Comparison of ENCODE assay signal across 8 cellular contexts in genomic region chr16:87765776-87766484, GRCh38. TPM values are rescaled to one million over a fixed set of nuclear protein-coding genes. Genes with fewer than 3 reads are reported as not detected.
DNase-seq lines count a peak whose midpoint lies in the region; ATAC-seq, FAIRE-seq and TF ChIP-seq lines count a peak whose summit lies in the region.

KLHDC4 (minus strand) TSS chr16:87765986; CDS start chr16:87765890, 96 bp downstream.

- peak; percentile 80 to 85 for TF ChIP-seq POLR2A in HepG2 (IDR thresholded peaks at IDR 0.05; ENCODE audit: insufficient read depth in 1 of 2, low read depth in 2 of 2, low read length in 2 of 2)

- in situ Hi-C loops in HepG2 (cut with HindIII; ENCODE audit: extremely low pct_ligation_motif_present, low pct_unique_long_range_greater_than_20kb), result loop anchor here (5.0 kb wide), 1 partner anchor 179 kb away; no protein-coding TSS in a partner anchor

- POLR2A ChIA-PET in HepG2 (lab: Yijun Ruan, JAX), result interaction anchor here (0.8 to 3.0 kb wide), 23 partner anchors 9 to 804 kb away, joined by 3 to 25 read pairs (median 4); partner anchors contain the start of genes BANP, CA5A, SLC7A5 and ZC3H18

- H3K36me3 ChIP-seq in ACC112 (ENCODE audit: insufficient read depth, low read length), result no peaks in the 10 kb centered on the region
- H3K36me3 ChIP-seq in HepG2 (replicated peaks in 1 of 2; ENCODE audit: control insufficient read depth in 1 of 2, insufficient read depth in 2 of 2, low read length in 2 of 2), result peaks cover 10 to 33% of the 10 kb centered on the region in 2 experiments

- 1% methylated on average over 60 of the region's 60 CpGs for WGBS in HepG2 (ENCODE audit: low lambda C conversion rate)

- H4K20me1 ChIP-seq in HepG2 (ENCODE audit: insufficient read depth, low read length), result no peaks in the 10 kb centered on the region

- CTCF ChIA-PET in HepG2 (lab: Yijun Ruan, JAX; ENCODE audit: low intra/inter-chr PET ratio, low total read pairs), result no interaction called here

- no peak for FAIRE-seq in HepG2 (lab: Jason Lieb, UNC)

- TF ChIP-seq EP300 in HepG2 (IDR thresholded peaks at IDR 0.05; ENCODE audit: low read depth in 2 of 2, low read length in 2 of 2), result peak in 1 of 2 experiments; percentile 29; a peak in 2 of 4 replicates
- no peak for TF ChIP-seq EP300 in HepG2 (CRISPR knock-in tag; IDR thresholded peaks at IDR 0.05; ENCODE audit: borderline replicate concordance)

- H3K27ac ChIP-seq in ACC112 (ENCODE audit: low read depth, low read length), result peak within 1 kb of the TSS; percentile 62; the same call in 1 of the 2 replicates
- peak within 1 kb of the TSS; percentile 79 for H3K27ac ChIP-seq in HepG2 (ENCODE audit: extremely low read length, insufficient read depth, low read length)

- peak within 1 kb of the TSS; percentile 89 for H3K4me3 ChIP-seq in ACC112 (ENCODE audit: low read depth, low read length)
- H3K4me3 ChIP-seq in HepG2 (replicated peaks in 1 of 3; ENCODE audit: insufficient read depth in 1 of 3, low read depth in 2 of 3, low read length in 3 of 3), result peak within 1 kb of the TSS; percentile 87 to 97 (median 94)

- H2AFZ ChIP-seq in ACC112 (ENCODE audit: low read length, unreplicated experiment), result peak within 1 kb of the TSS; percentile 91
- H2AFZ ChIP-seq in HepG2 (ENCODE audit: low read length), result no peak within 1 kb of the TSS

- H3K4me1 ChIP-seq in ACC112 (ENCODE audit: control insufficient read depth, insufficient read depth, low read length, unreplicated experiment) (no peaks in the 10 kb centered on the region), HepG2 (ENCODE audit: insufficient read depth, low read length) (peaks cover 45% of the 10 kb centered on the region)

- no peaks in the 10 kb centered on the region for H3K9me3 ChIP-seq in HepG2 (ENCODE audit: low read length)

- no peak for TF ChIP-seq RAD21 in HepG2 (CRISPR knock-in tag; IDR thresholded peaks at IDR 0.05)

- BruUV-seq in HepG2 (replicated peaks; lab: Mats Ljungman, UMichigan), result TSS peak; percentile 92

- DNase-seq in NCI-H69 (lab: John Stamatoyannopoulos, UW) (peak; percentile 82), dermis blood vessel endothelial cell (peak; percentile 91), HepG2 (ENCODE audit: low spot score) (peak; percentile 78)
- peak; percentile 87 to 88 for DNase-seq in activated CD4-positive, alpha-beta T cell treated with anti-CD3 and anti-CD28 coated beads, Interleukin-2, amount 50 U/mL, for 4 hours
- peak; percentile 84 to 88 for DNase-seq in stimulated activated CD4-positive, alpha-beta T cell treated with anti-CD3 and anti-CD28 coated beads, Interleukin-2, amount 100 ng/mL, for 48 hours

- ATAC-seq in GM18861 (IDR thresholded peaks at IDR 0.05; ENCODE audit: unreplicated experiment) (peak; percentile 74), HG03108 (IDR thresholded peaks at IDR 0.05; ENCODE audit: unreplicated experiment) (peak; percentile 68), HepG2 (peak; percentile 90)

- peak; percentile 17; the same call in 1 of the 2 replicates for TF ChIP-seq CTCF in HepG2 (CRISPR knock-in tag; IDR thresholded peaks at IDR 0.05)

- H3K27me3 ChIP-seq in ACC112 (ENCODE audit: insufficient read depth, low read length), result no peaks in the 10 kb centered on the region
- H3K27me3 ChIP-seq in HepG2 (ENCODE audit: control insufficient read depth in 1 of 2, insufficient read depth in 2 of 2, low read length in 2 of 2), result no peaks in the 10 kb centered on the region; a peak in 1 of 5 replicates

- intact Hi-C loops in HepG2 (cut with micrococcal nuclease; ENCODE audit: unreplicated experiment), result loop anchor here (5.0 kb wide), 1 partner anchor 166 kb away; no protein-coding TSS in a partner anchor

- H3K79me2 ChIP-seq in ACC112 (ENCODE audit: control insufficient read depth, insufficient read depth, low read length, unreplicated experiment) (peaks cover 23% of the 10 kb centered on the region), HepG2 (ENCODE audit: insufficient read depth, low read length) (peaks cover 31% of the 10 kb centered on the region)

- peak within 1 kb of the TSS; percentile 99 for H3K4me2 ChIP-seq in HepG2 (ENCODE audit: low read depth, low read length)

- peak within 1 kb of the TSS; percentile 92 for H3K9ac ChIP-seq in HepG2 (ENCODE audit: insufficient read depth, low read depth, low read length)

TF ChIP-seq in HepG2, 621 proteins besides CTCF, POLR2A, EP300 and RAD21 (continues in another document):
- TF ChIP-seq MTA3 (CRISPR knock-in tag; IDR thresholded peaks at IDR 0.05) (no peak), ZNF816 (CRISPR knock-in tag; IDR thresholded peaks at IDR 0.05; ENCODE audit: borderline replicate concordance) (peak; percentile 47; the same call in 1 of the 2 replicates), TARDBP (CRISPR knock-in tag; IDR thresholded peaks at IDR 0.05) (peak; percentile 87), PHF8 (CRISPR knock-in tag; IDR thresholded peaks at IDR 0.05) (peak; percentile 98), PRDM15 (CRISPR knock-in tag; IDR thresholded peaks at IDR 0.05) (no peak; the same call in 1 of the 2 replicates)

RNA-seq across cellular contexts. Expression of gene KLHDC4, which starts in this region (rescaled TPM):
- 28.2 and 36.4 TPM in 2 replicates for total RNA-seq in dermis blood vessel endothelial cell
- total RNA-seq in HepG2 (2016; rRNA removed; fragmentation: Illumina TruSeq; extraction: Trizol), result 26.7 and 31.8 TPM in 2 replicates
- total RNA-seq in HepG2 (2016; cell fraction: cytosol; rRNA removed; fragmentation: Illumina TruSeq; extraction: Trizol; ENCODE audit: low read depth), result 19.6 and 21.0 TPM in 2 replicates
- 27.2 and 34.0 TPM in 2 replicates for total RNA-seq in HepG2 (2016; cell fraction: insoluble cytoplasmic fraction; rRNA removed; fragmentation: Illumina TruSeq; extraction: Trizol)
- 12.7 and 13.0 TPM in 2 replicates for total RNA-seq in HepG2 (2016; cell fraction: membrane; rRNA removed; fragmentation: Illumina TruSeq; extraction: Trizol)
- total RNA-seq in HepG2 (2016; cell fraction: nucleus; rRNA removed; fragmentation: Illumina TruSeq; extraction: Trizol), result 35.2 and 38.5 TPM in 2 replicates
- polyA plus RNA-seq in HepG2 (2011; rRNA removed), result 18.7 and 22.7 TPM in 2 replicates
- polyA plus RNA-seq in HepG2 (2011; cell fraction: cytosol; rRNA removed), result 8.9 and 14.1 TPM in 2 replicates
- polyA plus RNA-seq in HepG2 (2011; cell fraction: nucleus; rRNA removed), result 122 TPM in 2 replicates
- polyA plus RNA-seq in HepG2 (2012), result 24.2 and 33.3 TPM in 2 replicates
- 3.6 TPM in 2 replicates for polyA plus RNA-seq in HepG2 (2016; cell fraction: cytosol; fragmentation: Illumina TruSeq; extraction: Trizol; ENCODE audit: low read depth)
- polyA plus RNA-seq in HepG2 (2016; cell fraction: insoluble cytoplasmic fraction; fragmentation: Illumina TruSeq; extraction: Trizol; ENCODE audit: low read depth), result 25.4 and 27.5 TPM in 2 replicates
- 6.5 and 8.9 TPM in 2 replicates for polyA plus RNA-seq in HepG2 (2016; cell fraction: membrane; fragmentation: Illumina TruSeq; extraction: Trizol; ENCODE audit: low read depth)
- 82.6 and 96.2 TPM in 2 replicates for polyA plus RNA-seq in HepG2 (2016; cell fraction: nucleus; fragmentation: Illumina TruSeq; extraction: Trizol; ENCODE audit: insufficient read depth, low read depth)
- 24.4 and 42.1 TPM in 2 replicates for polyA minus RNA-seq in HepG2 (2011; rRNA and poly(A)+ RNA removed; ENCODE audit: low replicate concordance)
- 8.9 and 11.7 TPM in 2 replicates for polyA minus RNA-seq in HepG2 (2011; cell fraction: cytosol; rRNA and poly(A)+ RNA removed)
- polyA minus RNA-seq in HepG2 (2011; cell fraction: nucleus; rRNA and poly(A)+ RNA removed), result 42.6 and 46.6 TPM in 2 replicates

Comparison
In these comparisons a context has a peak if more than half of its experiments do, and no peak if none do; other contexts are left out.
1. Peak in every context shown above with its lines: DNase-seq, ATAC-seq, H3K4me3 ChIP-seq and H3K27ac ChIP-seq.